ENCODE assay signal across 12 cellular contexts in genomic region chr22:38757464-38757757, GRCh38. TPM values are rescaled to one million over a fixed set of nuclear protein-coding genes. Genes with fewer than 3 reads are reported as not detected.
DNase-seq lines count a peak whose midpoint lies in the region; ATAC-seq and TF ChIP-seq lines count a peak whose summit lies in the region.
"Had no signal": no experiment of that assay in that cellular context is flagged by ENCODE, and none has a peak within 500 bp of the region (broad histone marks: within the 10 kb centered on the region; RNA-seq: fewer than 3 reads in every experiment).

No MANE protein-coding gene starts in this region.

- H3K27me3 Mint-ChIP-seq in activated CD8-positive, alpha-beta memory T cell treated with anti-CD3 and anti-CD28 coated beads, Interleukin-2, amount 10 ng/mL, durations not matched to agents 7 days and 5 days: no peaks in the 10 kb centered on the region
- H3K27me3 Mint-ChIP-seq in glutamatergic neuron (ENCODE audit: unreplicated experiment): peaks cover 14% of the 10 kb centered on the region

- H3K4me3 Mint-ChIP-seq in activated CD8-positive, alpha-beta memory T cell treated with anti-CD3 and anti-CD28 coated beads, Interleukin-2, amount 10 ng/mL, durations not matched to agents 7 days and 5 days: peak overlapping the region; percentile 84
- H3K4me3 Mint-ChIP-seq in glutamatergic neuron (ENCODE audit: unreplicated experiment): peak overlapping the region; percentile 55

- H3K27ac Mint-ChIP-seq in activated CD8-positive, alpha-beta memory T cell treated with anti-CD3 and anti-CD28 coated beads, Interleukin-2, amount 10 ng/mL, durations not matched to agents 7 days and 5 days: peak overlapping the region; percentile 94
- H3K27ac Mint-ChIP-seq in glutamatergic neuron (ENCODE audit: unreplicated experiment): no peak overlapping the region

- H3K9me3 Mint-ChIP-seq in activated CD8-positive, alpha-beta memory T cell treated with anti-CD3 and anti-CD28 coated beads, Interleukin-2, amount 10 ng/mL, durations not matched to agents 7 days and 5 days (ENCODE audit: low read depth): no peaks in the 10 kb centered on the region
- H3K9me3 Mint-ChIP-seq in glutamatergic neuron (ENCODE audit: unreplicated experiment): peaks cover 9% of the 10 kb centered on the region

- no peak for TF ChIP-seq CTCF in RWPE1 (conservative IDR thresholded peaks at IDR 0.05; ENCODE audit: low read depth)
- TF ChIP-seq CTCF in glutamatergic neuron (IDR thresholded peaks at IDR 0.05; ENCODE audit: partially characterized antibody, unreplicated experiment): no peak

- POLR2A ChIA-PET in RWPE1 (lab: Yijun Ruan, JAX; ENCODE audit: low non-redundant PET): no interaction called here

- peaks cover 25% of the 10 kb centered on the region for H3K36me3 Mint-ChIP-seq in activated CD8-positive, alpha-beta memory T cell treated with anti-CD3 and anti-CD28 coated beads, Interleukin-2, amount 10 ng/mL, durations not matched to agents 7 days and 5 days
- H3K36me3 Mint-ChIP-seq in glutamatergic neuron (ENCODE audit: unreplicated experiment): peaks cover 4% of the 10 kb centered on the region

- H3K27ac ChIP-seq in RWPE1 (peak overlapping the region; percentile 99), temporal lobe (ENCODE audit: low read depth, low read length) (peak overlapping the region; percentile 90)
- H3K27ac ChIP-seq: SK-N-MC had no signal

- ATAC-seq in activated CD8-positive, alpha-beta memory T cell treated with anti-CD3 and anti-CD28 coated beads, Interleukin-2, amount 10 ng/mL, durations not matched to agents 7 days and 5 days: no peak
- ATAC-seq in GM21528 (IDR thresholded peaks at IDR 0.05; ENCODE audit: low FRiP score, unreplicated experiment) (no peak), GM19452 (IDR thresholded peaks at IDR 0.05; ENCODE audit: unreplicated experiment) (no peak)
- ATAC-seq: heart left ventricle had no signal

- no peak for DNase-seq in activated CD8-positive, alpha-beta memory T cell treated with anti-CD3 and anti-CD28 coated beads, Interleukin-2, amount 10 ng/mL, durations not matched to agents 7 days and 5 days
- no peak for DNase-seq in activated CD8-positive, alpha-beta memory T cell treated with anti-CD3 and anti-CD28 coated beads, Interleukin-2, amount 50 U/mL, for 48 hours
- no peak for DNase-seq in RWPE1 (ENCODE audit: low spot score)
- no peak for DNase-seq in glutamatergic neuron
- DNase-seq in NK-92 (lab: John Stamatoyannopoulos, UW; ENCODE audit: unreplicated experiment): no peak
- DNase-seq: heart left ventricle; NCI-H524; stimulated activated CD4-positive, alpha-beta T cell treated with anti-CD3 and anti-CD28 coated beads, Interleukin-4, amount 100 ng/mL, for 24 hours had no signal

- H3K4me1 Mint-ChIP-seq in activated CD8-positive, alpha-beta memory T cell treated with anti-CD3 and anti-CD28 coated beads, Interleukin-2, amount 10 ng/mL, durations not matched to agents 7 days and 5 days: peaks cover 33% of the 10 kb centered on the region
- H3K4me1 Mint-ChIP-seq in glutamatergic neuron (ENCODE audit: low read depth, unreplicated experiment): peaks cover 32% of the 10 kb centered on the region

- CTCF ChIA-PET in activated CD8-positive, alpha-beta memory T cell treated with anti-CD3 and anti-CD28 coated beads, Interleukin-2, amount 10 ng/mL, durations not matched to agents 7 days and 5 days (lab: Charles Lee): interaction anchor here (1.8 to 4.3 kb wide), 4 partner anchors 9 to 216 kb away, joined by 4 to 30 read pairs (median 11); no protein-coding TSS in a partner anchor
- CTCF ChIA-PET in RWPE1 (lab: Yijun Ruan, JAX): no interaction called here

RNA-seq across cellular contexts. Expression of gene SUN2, which starts 1.6 kb away (rescaled TPM):
- 100 to 1,000 TPM; 320 to 412 TPM for total RNA-seq in activated CD8-positive, alpha-beta memory T cell treated with anti-CD3 and anti-CD28 coated beads, Interleukin-2, amount 10 ng/mL, durations not matched to agents 7 days and 5 days
- 174 TPM for total RNA-seq in glutamatergic neuron (ENCODE audit: unreplicated experiment)
- total RNA-seq in temporal lobe: 77.9 TPM

RNA-seq across cellular contexts. Expression of gene DNAL4, which starts 36.5 kb away (rescaled TPM):
- total RNA-seq in activated CD8-positive, alpha-beta memory T cell treated with anti-CD3 and anti-CD28 coated beads, Interleukin-2, amount 10 ng/mL, durations not matched to agents 7 days and 5 days: 1 to 10 TPM; 8.2 to 8.9 TPM
- total RNA-seq in glutamatergic neuron (ENCODE audit: unreplicated experiment): 19.4 TPM
- 17.7 TPM for total RNA-seq in temporal lobe

RNA-seq across cellular contexts. Expression of gene GTPBP1, which starts 51.7 kb away (rescaled TPM):
- 100 to 1,000 TPM; 116 to 146 TPM for total RNA-seq in activated CD8-positive, alpha-beta memory T cell treated with anti-CD3 and anti-CD28 coated beads, Interleukin-2, amount 10 ng/mL, durations not matched to agents 7 days and 5 days
- 55.6 TPM for total RNA-seq in glutamatergic neuron (ENCODE audit: unreplicated experiment)
- 28.5 TPM for total RNA-seq in temporal lobe

RNA-seq across cellular contexts. Expression of gene JOSD1, which starts 56.7 kb away (rescaled TPM):
- 10 to 100 TPM; 74.0 to 77.0 TPM for total RNA-seq in activated CD8-positive, alpha-beta memory T cell treated with anti-CD3 and anti-CD28 coated beads, Interleukin-2, amount 10 ng/mL, durations not matched to agents 7 days and 5 days
- total RNA-seq in glutamatergic neuron (ENCODE audit: unreplicated experiment) (51.0 TPM), temporal lobe (44.5 TPM)
